Comparison of ENCODE assay signal across 8 cellular contexts in genomic region chr20:36154696-36155628, GRCh38. TPM values are rescaled to one million over a fixed set of nuclear protein-coding genes. Genes with fewer than 3 reads are reported as not detected.
DNase-seq lines count a peak whose midpoint lies in the region; ATAC-seq, FAIRE-seq and TF ChIP-seq lines count a peak whose summit lies in the region.

Gene EPB41L1 (plus strand): TSS chr20:36154740. CDS start chr20:36173778, 19,038 bp downstream.

- H3K36me3 Mint-ChIP-seq in IgD-negative memory B cell: no peaks in the 10 kb centered on the region

- no peaks in the 10 kb centered on the region for H3K9me3 Mint-ChIP-seq in IgD-negative memory B cell

- H3K4me3 Mint-ChIP-seq in IgD-negative memory B cell: peak within 1 kb of the TSS; percentile 45 to 72 (median 60)

- in situ Hi-C loops in HepG2 (cut with HindIII; ENCODE audit: extremely low pct_ligation_motif_present, low pct_unique_long_range_greater_than_20kb): loop anchor here (5.0 kb wide), 1 partner anchor 42 kb away; no protein-coding TSS in a partner anchor

- peaks cover 8% of the 10 kb centered on the region for H3K79me2 ChIP-seq in HepG2 (ENCODE audit: insufficient read depth, low read length)

- H3K9ac ChIP-seq in BLaER1: peak within 1 kb of the TSS; percentile 81
- H3K9ac ChIP-seq in HepG2 (ENCODE audit: insufficient read depth, low read depth, low read length): peak within 1 kb of the TSS; percentile 73
- peak within 1 kb of the TSS; percentile 66 to 75 for H3K9ac ChIP-seq in stomach smooth muscle (ENCODE audit: low read length in 2 of 2)

- peak; percentile 32 for TF ChIP-seq RAD21 in HepG2 (CRISPR knock-in tag; IDR thresholded peaks at IDR 0.05)

- peak within 1 kb of the TSS; percentile 82 for H3K4me3 ChIP-seq in BLaER1
- peak within 1 kb of the TSS; percentile 85 to 92 (median 88) for H3K4me3 ChIP-seq in HepG2 (replicated peaks in 1 of 3; ENCODE audit: insufficient read depth in 1 of 3, low read depth in 2 of 3, low read length in 3 of 3)
- peak within 1 kb of the TSS; percentile 78 to 86 for H3K4me3 ChIP-seq in stomach smooth muscle (ENCODE audit: low read length in 2 of 2)

- no TSS peak for BruUV-seq in HepG2 (replicated peaks; lab: Mats Ljungman, UMichigan)

- peak; percentile 3; the same call in 1 of the 3 replicates for ATAC-seq in HepG2

- peaks cover 16% of the 10 kb centered on the region; the same call in 1 of the 2 replicates for H4K20me1 ChIP-seq in BLaER1
- H4K20me1 ChIP-seq in HepG2 (ENCODE audit: insufficient read depth, low read length): peaks cover 15% of the 10 kb centered on the region; the same call in 1 of the 2 replicates

- DNase-seq in cerebellar cortex (ENCODE audit: low spot score) (peak; percentile 36), HepG2 (ENCODE audit: low spot score) (no peak), DMS114 treated with DMSO at 0.1 percent for 48 hours (lab: John Stamatoyannopoulos, UW; ENCODE audit: unreplicated experiment) (no peak), dedifferentiated amniotic fluid mesenchymal stem cell (ENCODE audit: extremely low spot score) (no peak), HCEC 1CT (no peak)

- intact Hi-C loops in HepG2 (cut with micrococcal nuclease; ENCODE audit: unreplicated experiment): loop anchor here (5.0 kb wide), 2 partner anchors 282 to 1948 kb away; no protein-coding TSS in a partner anchor

- H3K27me3 ChIP-seq in BLaER1 (no peaks in the 10 kb centered on the region), HepG2 (ENCODE audit: control insufficient read depth in 1 of 2, insufficient read depth in 2 of 2, low read length in 2 of 2) (no peaks in the 10 kb centered on the region; a peak in 1 of 5 replicates), stomach smooth muscle (ENCODE audit: control insufficient read depth in 1 of 2, insufficient read depth in 2 of 2, low read length in 2 of 2) (no peaks in the 10 kb centered on the region)

- TF ChIP-seq POLR2A in HepG2 (IDR thresholded peaks at IDR 0.05; ENCODE audit: insufficient read depth in 1 of 2, low read depth in 2 of 2, low read length in 2 of 2): no peak

- 5% methylated on average over 36 of the region's 51 CpGs for WGBS in HepG2 (ENCODE audit: low lambda C conversion rate)

- TF ChIP-seq EP300 in HepG2 (IDR thresholded peaks at IDR 0.05; ENCODE audit: low read depth in 2 of 2, low read length in 2 of 2): no peak
- no peak for TF ChIP-seq EP300 in HepG2 (CRISPR knock-in tag; IDR thresholded peaks at IDR 0.05; ENCODE audit: borderline replicate concordance)

- H3K36me3 ChIP-seq in BLaER1 (no peaks in the 10 kb centered on the region), HepG2 (replicated peaks in 1 of 2; ENCODE audit: control insufficient read depth in 1 of 2, insufficient read depth in 2 of 2, low read length in 2 of 2) (no peaks in the 10 kb centered on the region), stomach smooth muscle (ENCODE audit: control insufficient read depth in 2 of 2, insufficient read depth in 2 of 2, low read length in 2 of 2) (no peaks in the 10 kb centered on the region)

- H3K4me1 ChIP-seq in BLaER1 (peaks cover 49% of the 10 kb centered on the region), HepG2 (ENCODE audit: insufficient read depth, low read length) (peaks cover 80% of the 10 kb centered on the region), stomach smooth muscle (ENCODE audit: control insufficient read depth, insufficient read depth, low read length) (peaks cover 36% of the 10 kb centered on the region)

- TF ChIP-seq CTCF in HepG2 (CRISPR knock-in tag; IDR thresholded peaks at IDR 0.05): no peak

- CTCF ChIA-PET in HepG2 (lab: Yijun Ruan, JAX; ENCODE audit: low intra/inter-chr PET ratio, low total read pairs): interaction anchor here (1.9 to 5.1 kb wide), 2 partner anchors 44 to 48 kb away, joined by 5 to 83 read pairs; no protein-coding TSS in a partner anchor

- H3K4me2 ChIP-seq in BLaER1 (peak within 1 kb of the TSS; percentile 98), HepG2 (ENCODE audit: low read depth, low read length) (peak within 1 kb of the TSS; percentile 97)

- peaks cover 3 to 8% (median 7%) of the 10 kb centered on the region in 3 donors for H3K4me1 Mint-ChIP-seq in IgD-negative memory B cell

- H3K9me3 ChIP-seq in BLaER1 (no peaks in the 10 kb centered on the region), HepG2 (ENCODE audit: low read length) (no peaks in the 10 kb centered on the region), stomach smooth muscle (ENCODE audit: control insufficient read depth in 2 of 2, low read length in 2 of 2) (no peaks in the 10 kb centered on the region)

- no peak within 1 kb of the TSS for H2AFZ ChIP-seq in HepG2 (ENCODE audit: low read length)

- H3K27ac ChIP-seq in BLaER1: peak within 1 kb of the TSS; percentile 65
- peak within 1 kb of the TSS; percentile 28 for H3K27ac ChIP-seq in HepG2 (ENCODE audit: extremely low read length, insufficient read depth, low read length)
- H3K27ac ChIP-seq in stomach smooth muscle (ENCODE audit: low read length): peak within 1 kb of the TSS; percentile 58

- peaks cover 13% of the 10 kb centered on the region for H3K27me3 Mint-ChIP-seq in IgD-negative memory B cell

- no peak for FAIRE-seq in HepG2 (lab: Jason Lieb, UNC)

- H3K27ac Mint-ChIP-seq in IgD-negative memory B cell: no peak within 1 kb of the TSS

- POLR2A ChIA-PET in HepG2 (lab: Yijun Ruan, JAX): interaction anchor here (1.8 to 2.1 kb wide), 2 partner anchors 27 to 200 kb away, joined by 5 to 11 read pairs; partner anchors contain the start of gene SCAND1

TF ChIP-seq in HepG2, 621 proteins besides CTCF, POLR2A, EP300 and RAD21 (continues in another document):
- TF ChIP-seq RXRB (CRISPR knock-in tag; IDR thresholded peaks at IDR 0.05; ENCODE audit: borderline replicate concordance): no peak
- TF ChIP-seq ZNF512 (CRISPR knock-in tag; IDR thresholded peaks at IDR 0.05): no peak
- peak; percentile 66; the same call in 1 of the 2 replicates for TF ChIP-seq ZNF839 (CRISPR knock-in tag; IDR thresholded peaks at IDR 0.05; ENCODE audit: borderline replicate concordance)
- peak; percentile 86; the same call in 1 of the 2 replicates for TF ChIP-seq ZNF598 (CRISPR knock-in tag; IDR thresholded peaks at IDR 0.05; ENCODE audit: borderline replicate concordance)
- peak; percentile 49; the same call in 1 of the 2 replicates for TF ChIP-seq ZNF501 (CRISPR knock-in tag; IDR thresholded peaks at IDR 0.05)
- TF ChIP-seq TFE3 (CRISPR knock-in tag; IDR thresholded peaks at IDR 0.05): 0 out of 2 replicates have a peak, but pooled peaks have one; percentile 13
- TF ChIP-seq PAX8 (CRISPR knock-in tag; IDR thresholded peaks at IDR 0.05; ENCODE audit: borderline replicate concordance): no peak
- peak; percentile 35; the same call in 1 of the 2 replicates for TF ChIP-seq ZMYM3 (CRISPR knock-in tag; IDR thresholded peaks at IDR 0.05)
- TF ChIP-seq SRSF1 (optimal IDR thresholded peaks at IDR 0.05; ENCODE audit: low read depth, low read length): no peak
- no peak for TF ChIP-seq EZH2 (conservative IDR thresholded peaks at IDR 0.05; ENCODE audit: low read depth, low read length)

RNA-seq across cellular contexts. Expression of gene EPB41L1, which starts in this region (rescaled TPM):
- polyA plus RNA-seq in IgD-negative memory B cell: 0.83 TPM
- total RNA-seq in HepG2 (2016; rRNA removed; fragmentation: Illumina TruSeq; extraction: Trizol): 16.7 and 20.8 TPM in 2 replicates
- total RNA-seq in HepG2 (2016; cell fraction: cytosol; rRNA removed; fragmentation: Illumina TruSeq; extraction: Trizol; ENCODE audit: low read depth): 17.4 and 17.7 TPM in 2 replicates
- 14.4 and 18.0 TPM in 2 replicates for total RNA-seq in HepG2 (2016; cell fraction: insoluble cytoplasmic fraction; rRNA removed; fragmentation: Illumina TruSeq; extraction: Trizol)
- 56.5 and 60.6 TPM in 2 replicates for total RNA-seq in HepG2 (2016; cell fraction: membrane; rRNA removed; fragmentation: Illumina TruSeq; extraction: Trizol)
- 12.9 and 17.3 TPM in 2 replicates for total RNA-seq in HepG2 (2016; cell fraction: nucleus; rRNA removed; fragmentation: Illumina TruSeq; extraction: Trizol)
- 39.0 and 53.0 TPM in 2 replicates for polyA plus RNA-seq in HepG2 (2011; rRNA removed)
- polyA plus RNA-seq in HepG2 (2011; cell fraction: cytosol; rRNA removed): 32.6 and 36.6 TPM in 2 replicates
- 28.0 and 46.3 TPM in 2 replicates for polyA plus RNA-seq in HepG2 (2011; cell fraction: nucleus; rRNA removed)
- 66.5 and 66.8 TPM in 2 replicates for polyA plus RNA-seq in HepG2 (2012)
- polyA plus RNA-seq in HepG2 (2016; cell fraction: cytosol; fragmentation: Illumina TruSeq; extraction: Trizol; ENCODE audit: low read depth): 51.2 and 58.4 TPM in 2 replicates
- polyA plus RNA-seq in HepG2 (2016; cell fraction: insoluble cytoplasmic fraction; fragmentation: Illumina TruSeq; extraction: Trizol; ENCODE audit: low read depth): 34.8 and 53.2 TPM in 2 replicates
- 96.9 and 114 TPM in 2 replicates for polyA plus RNA-seq in HepG2 (2016; cell fraction: membrane; fragmentation: Illumina TruSeq; extraction: Trizol; ENCODE audit: low read depth)
- polyA plus RNA-seq in HepG2 (2016; cell fraction: nucleus; fragmentation: Illumina TruSeq; extraction: Trizol; ENCODE audit: insufficient read depth, low read depth): 24.4 and 28.5 TPM in 2 replicates
- 15.0 and 50.3 TPM in 2 replicates for polyA minus RNA-seq in HepG2 (2011; rRNA and poly(A)+ RNA removed; ENCODE audit: low replicate concordance)
- polyA minus RNA-seq in HepG2 (2011; cell fraction: cytosol; rRNA and poly(A)+ RNA removed): 28.8 and 48.7 TPM in 2 replicates
- 20.4 and 20.9 TPM in 2 replicates for polyA minus RNA-seq in HepG2 (2011; cell fraction: nucleus; rRNA and poly(A)+ RNA removed)

Comparison
In these comparisons a context has a peak if more than half of its experiments do, and no peak if none do; other contexts are left out.
1. RNA of gene EPB41L1 (polyA plus RNA-seq): 24.4 to 114 TPM in HepG2; 0.83 TPM in IgD-negative memory B cell (single experiment); every median in the first group is over 10 times any median in the second.
2. Peak in every context shown above with its lines, with median percentiles within 50 percentile points of each other: H3K27ac ChIP-seq, H3K4me3 ChIP-seq and H3K9ac ChIP-seq.